ENCODE assay signal across 1 cellular context in genomic region chr3:37243811-37244748, GRCh38.
TF ChIP-seq lines count a peak whose summit lies in the region.

No MANE protein-coding gene starts in this region.

TF ChIP-seq in K562, 482 proteins besides CTCF, POLR2A, EP300 and RAD21 (continued from another document and continues in another):
- TF ChIP-seq RNF219 (CRISPR knock-in tag; IDR thresholded peaks at IDR 0.05) (0 out of 2 replicates have a peak, but pooled peaks have one; percentile 44), POLR2AphosphoS5 (IDR thresholded peaks at IDR 0.05; ENCODE audit: control insufficient read depth, insufficient read depth, low read depth, low read length) (peak; percentile 45; the same call in 1 of the 2 replicates), MAX (CRISPR knock-in tag; IDR thresholded peaks at IDR 0.05) (peak; percentile 77), BCLAF1 (IDR thresholded peaks at IDR 0.05; ENCODE audit: borderline replicate concordance in 1 of 2, control insufficient read depth in 1 of 2, low read depth in 2 of 2, low read length in 1 of 2) (0 out of 4 replicates have a peak, but pooled peaks of 1 of the 2 experiments have one; percentile 30), RB1 (IDR thresholded peaks at IDR 0.05; ENCODE audit: low read depth) (peak; percentile 52; the same call in 1 of the 2 replicates), TAF1 (IDR thresholded peaks at IDR 0.05; ENCODE audit: control insufficient read depth, extremely low read depth, insufficient read depth, low read length, severe bottlenecking) (peak; percentile 72), MNT (conservative IDR thresholded peaks at IDR 0.05) (peak; percentile 80 to 87), HMGXB4 (CRISPR knock-in tag; IDR thresholded peaks at IDR 0.05) (0 out of 2 replicates have a peak, but pooled peaks have one; percentile 39), NFE2L1 (tag; IDR thresholded peaks at IDR 0.05; ENCODE audit: borderline replicate concordance, low read depth) (no peak), MITF (IDR thresholded peaks at IDR 0.05) (peak; percentile 92), TBP (optimal IDR thresholded peaks at IDR 0.05; ENCODE audit: low read depth, low read length) (peak; percentile 46), E2F6 (IDR thresholded peaks at IDR 0.05; ENCODE audit: borderline replicate concordance in 1 of 2, extremely low read depth in 1 of 2, insufficient read depth in 1 of 2, insufficient read length in 1 of 2, low read depth in 1 of 2, low read length in 1 of 2, poor library complexity in 1 of 2, severe bottlenecking in 1 of 2) (peak; percentile 68 to 76), TEAD1 (CRISPR knock-in tag; IDR thresholded peaks at IDR 0.05) (peak; percentile 12 to 63; a peak in 2 of 4 replicates), E2F1 (CRISPR knock-in tag; IDR thresholded peaks at IDR 0.05) (peak; percentile 67; the same call in 1 of the 2 replicates), SMARCA4 (IDR thresholded peaks at IDR 0.05) (peak; percentile 26; the same call in 1 of the 2 replicates), NR2C1 (IDR thresholded peaks at IDR 0.05) (peak; percentile 70), NR2C1 (tag; IDR thresholded peaks at IDR 0.05) (no peak), ZSCAN29 (IDR thresholded peaks at IDR 0.05) (peak; percentile 62; the same call in 1 of the 2 replicates), SMARCE1 (IDR thresholded peaks at IDR 0.05) (0 out of 2 replicates have a peak, but pooled peaks have one; percentile 27), ZMIZ1 (IDR thresholded peaks at IDR 0.05; ENCODE audit: low read depth in 2 of 2, low read length in 2 of 2) (0 out of 4 replicates have a peak, but pooled peaks of 1 of the 2 experiments have one; percentile 15), ETS1 (conservative IDR thresholded peaks at IDR 0.05; ENCODE audit: control insufficient read depth, low read depth, low read length) (peak; percentile 75; the same call in 1 of the 2 replicates), CBX1 (IDR thresholded peaks at IDR 0.05; ENCODE audit: low read depth) (peak; percentile 26; the same call in 1 of the 2 replicates), FOXP1 (CRISPR knock-in tag; IDR thresholded peaks at IDR 0.05) (peak; percentile 17; the same call in 1 of the 2 replicates), ATF6 (CRISPR knock-in tag; IDR thresholded peaks at IDR 0.05) (0 out of 2 replicates have a peak, but pooled peaks have one; percentile 4), NFIC (IDR thresholded peaks at IDR 0.05) (peak; percentile 55; the same call in 1 of the 2 replicates)
